Comparison of ENCODE assay signal across 11 cellular contexts in genomic region chr12:30603129-30603528, GRCh38.
"Had no signal": no experiment of that assay in that cellular context is flagged by ENCODE, and none has a peak within 500 bp of the region (broad histone marks: within the 10 kb centered on the region; RNA-seq: fewer than 3 reads in every experiment).

No MANE protein-coding gene starts in this region.

- H3K9me3 ChIP-seq: HAP-1 had no signal

- H2AFZ ChIP-seq: GM23248 had no signal

- H3K9ac ChIP-seq: GM23248 had no signal

- H3K27ac Mint-ChIP-seq: GM23338, H9, HFFc6 had no signal

- ATAC-seq: GM23338, HCT116 had no signal

- H3K4me2 ChIP-seq: GM23338 had no signal

- H3K4me3 Mint-ChIP-seq: GM23338, H9, HFFc6 had no signal

- H3K36me3 ChIP-seq: HAP-1 had no signal

- H3K4me3 ChIP-seq: GM23248, GM23338, HAP-1 had no signal

- FAIRE-seq: H1, H54 had no signal

- H3K27ac ChIP-seq: GM23248 had no signal

- DNase-seq: GM23248, GOT3, H7, H9, HCEC 1CT, HFFc6 had no signal
